In genomic region chr16:35339337-35339736, GRCh38 we compare ENCODE assay signal across 2 cellular contexts.
TF ChIP-seq lines count a peak whose summit lies in the region.

No MANE protein-coding gene starts in this region.

TF ChIP-seq in HepG2, 621 proteins besides CTCF, POLR2A, EP300 and RAD21:
- peak; percentile 99 for TF ChIP-seq ATF7 (IDR thresholded peaks at IDR 0.05)
- no peak for TF ChIP-seq ATF7 (CRISPR knock-in tag; IDR thresholded peaks at IDR 0.05)
- peak; percentile 98 for TF ChIP-seq CREB1 (IDR thresholded peaks at IDR 0.05)
- no peak for TF ChIP-seq CREB1 (CRISPR knock-in tag; IDR thresholded peaks at IDR 0.05)
- no peak for TF ChIP-seq ZNF614 (CRISPR knock-in tag; IDR thresholded peaks at IDR 0.05; ENCODE audit: borderline replicate concordance)
- peak; percentile 85 for TF ChIP-seq CEBPB (IDR thresholded peaks at IDR 0.05; ENCODE audit: borderline replicate concordance, low read depth, low read length)
- no peak for TF ChIP-seq ZNF850 (CRISPR knock-in tag; conservative IDR thresholded peaks at IDR 0.05)
- TF ChIP-seq TCF7L2 (IDR thresholded peaks at IDR 0.05; ENCODE audit: low read depth, low read length), result no peak

TF ChIP-seq in K562, 482 proteins besides CTCF, POLR2A, EP300 and RAD21:
- TF ChIP-seq ATF3 (IDR thresholded peaks at IDR 0.05) (peak; percentile 75), ATF3 (CRISPR knock-in tag; conservative IDR thresholded peaks at IDR 0.05) (no peak), CREB1 (IDR thresholded peaks at IDR 0.05) (peak; percentile 61; the same call in 1 of the 2 replicates), CREB1 (CRISPR knock-in tag; IDR thresholded peaks at IDR 0.05) (peak; percentile 89), ATF1 (CRISPR knock-in tag; IDR thresholded peaks at IDR 0.05) (no peak), ATF1 (tag; IDR thresholded peaks at IDR 0.05) (peak; percentile 94), ZBTB7A (IDR thresholded peaks at IDR 0.05; ENCODE audit: borderline replicate concordance, control insufficient read depth, low read depth, low read length) (no peak), CREM (IDR thresholded peaks at IDR 0.05; ENCODE audit: low read depth) (peak; percentile 42; the same call in 1 of the 2 replicates), CEBPB (tag; IDR thresholded peaks at IDR 0.05) (peak; percentile 91), JUND (IDR thresholded peaks at IDR 0.05; ENCODE audit: borderline replicate concordance, low read depth, low read length) (no peak), JUND (tag; IDR thresholded peaks at IDR 0.05; ENCODE audit: borderline replicate concordance, low read depth, low read length) (peak; percentile 17; the same call in 1 of the 3 replicates), JUNB (CRISPR knock-in tag; conservative IDR thresholded peaks at IDR 0.05) (peak; percentile 67), ZNF830 (CRISPR knock-in tag; IDR thresholded peaks at IDR 0.05) (no peak), SRSF7 (optimal IDR thresholded peaks at IDR 0.05; ENCODE audit: low read depth, low read length) (no peak), CLOCK (CRISPR knock-in tag; IDR thresholded peaks at IDR 0.05; ENCODE audit: borderline replicate concordance) (no peak), TGIF2 (CRISPR knock-in tag; IDR thresholded peaks at IDR 0.05) (no peak), CEBPG (CRISPR knock-in tag; IDR thresholded peaks at IDR 0.05) (no peak), CEBPG (tag; conservative IDR thresholded peaks at IDR 0.05 in 1 of 2, IDR thresholded peaks at IDR 0.05 in 1 of 2) (peak; percentile 45 to 89; a peak in 2 of 4 replicates), PML (IDR thresholded peaks at IDR 0.05; ENCODE audit: low read length) (no peak), ZKSCAN8 (CRISPR knock-in tag; IDR thresholded peaks at IDR 0.05) (no peak)
